In the genomic region with DNA sequence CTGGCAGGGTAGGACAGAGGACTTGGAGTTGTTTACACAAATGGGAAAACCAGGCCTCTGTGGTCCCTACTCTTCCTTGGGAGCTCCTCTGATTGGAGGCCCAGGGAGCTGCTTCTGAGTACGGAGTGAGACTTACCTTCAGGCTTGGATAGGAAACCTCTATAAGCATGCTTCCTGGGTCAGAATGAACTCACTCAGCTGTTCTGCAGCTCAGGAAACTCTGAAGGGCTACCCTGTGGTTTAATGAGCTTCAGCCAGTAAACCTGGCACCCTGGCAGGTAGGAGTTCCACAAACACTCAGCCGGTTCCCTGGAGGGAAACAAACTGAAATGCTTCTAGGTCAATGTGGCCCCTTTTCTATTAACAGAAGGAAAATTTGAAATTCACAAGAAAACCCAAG, we compare ENCODE assay signal across 24 cellular contexts. TPM values are rescaled to one million over a fixed set of nuclear protein-coding genes. Genes with fewer than 3 reads are reported as not detected.
DNase-seq lines count a peak whose midpoint lies in the region; ATAC-seq and TF ChIP-seq lines count a peak whose summit lies in the region.
"Had no signal": no experiment of that assay in that cellular context is flagged by ENCODE, and none has a peak within 500 bp of the region (broad histone marks: within the 10 kb centered on the region; RNA-seq: fewer than 3 reads in every experiment).

No MANE protein-coding gene starts in this region.

- no peaks in the 10 kb centered on the region for H3K27me3 Mint-ChIP-seq in progenitor cell of endocrine pancreas
- H3K27me3 Mint-ChIP-seq in natural killer cell treated with Interleukin-12 subunit alpha and Interleukin-12 subunit beta and Interleukin-15 and Interleukin-18, amount 100 ng/mL, for 72 hours = peaks cover 7 to 28% of the 10 kb centered on the region in 2 donors

- no peaks in the 10 kb centered on the region for H3K36me3 ChIP-seq in HEK293 (ENCODE audit: control insufficient read depth in 2 of 2, insufficient read depth in 1 of 2, low read length in 2 of 2)
- H3K36me3 ChIP-seq in gastrocnemius medialis = no peaks in the 10 kb centered on the region
- H3K36me3 ChIP-seq: BE2C; BLaER1 treated with 17β-estradiol and CSF1 and Interleukin-3, amounts not matched to agents 10 nM and 100 nM had no signal

- H3K27me3 ChIP-seq in gastrocnemius medialis = no peaks in the 10 kb centered on the region
- H3K27me3 ChIP-seq: BE2C had no signal

- TF ChIP-seq CTCF in HEK293 (tag by site-specific recombination; IDR thresholded peaks at IDR 0.05) (no peak), progenitor cell of endocrine pancreas (IDR thresholded peaks at IDR 0.05; ENCODE audit: unreplicated experiment) (no peak), gastrocnemius medialis (IDR thresholded peaks at IDR 0.05 in 4 of 5, conservative IDR thresholded peaks at IDR 0.05 in 1 of 5) (no peak)

- peak overlapping the region; percentile 16 for H3K27ac Mint-ChIP-seq in progenitor cell of endocrine pancreas
- no peak overlapping the region for H3K27ac Mint-ChIP-seq in natural killer cell treated with Interleukin-12 subunit alpha and Interleukin-12 subunit beta and Interleukin-15 and Interleukin-18, amount 100 ng/mL, for 72 hours
- H3K27ac Mint-ChIP-seq: CD4-positive, alpha-beta memory T cell had no signal

- no peak overlapping the region for H3K27ac ChIP-seq in HEK293 (ENCODE audit: extremely low read depth, low read depth, low read length)
- no peak overlapping the region for H3K27ac ChIP-seq in gastrocnemius medialis
- H3K27ac ChIP-seq: 22Rv1; BLaER1 treated with 17β-estradiol and CSF1 and Interleukin-3, amounts not matched to agents 10 nM and 100 nM; GM23248 had no signal

- no peaks in the 10 kb centered on the region for H3K9me3 ChIP-seq in HEK293 (ENCODE audit: control insufficient read depth, insufficient read depth, low read depth, low read length)
- H3K9me3 ChIP-seq in gastrocnemius medialis = no peaks in the 10 kb centered on the region
- H3K9me3 ChIP-seq: BE2C; BLaER1 treated with 17β-estradiol and CSF1 and Interleukin-3, amounts not matched to agents 10 nM and 100 nM had no signal

- no peak for TF ChIP-seq POLR2A in gastrocnemius medialis (IDR thresholded peaks at IDR 0.05)

- DNase-seq in NCI-H345 (lab: John Stamatoyannopoulos, UW) = peak; percentile 32
- DNase-seq in NCI-H345 treated with DMSO at 0.1 percent for 48 hours (lab: John Stamatoyannopoulos, UW; ENCODE audit: unreplicated experiment) = no peak
- peak; percentile 33 for DNase-seq in islet precursor cell
- DNase-seq in progenitor cell of endocrine pancreas (ENCODE audit: low spot score, unreplicated experiment) = no peak
- DNase-seq in gastrocnemius medialis = no peak
- DNase-seq in DMS79 (lab: John Stamatoyannopoulos, UW) = no peak
- DNase-seq in natural killer cell treated with Interleukin-12 subunit alpha and Interleukin-12 subunit beta and Interleukin-15 and Interleukin-18, amount 100 ng/mL, for 72 hours (ENCODE audit: low spot score) = no peak
- DNase-seq: ACHN; AML-193; BE2C; Calu3; CD4-positive, alpha-beta memory T cell; COR-L47; DMS53; DND-41; GDM1; GM23248; H7; HCEC 1CT had no signal

- H3K4me1 ChIP-seq in HEK293 (ENCODE audit: control insufficient read depth, insufficient read depth, low read length) = no peaks in the 10 kb centered on the region
- no peaks in the 10 kb centered on the region for H3K4me1 ChIP-seq in gastrocnemius medialis
- H3K4me1 ChIP-seq: BE2C; BLaER1 treated with 17β-estradiol and CSF1 and Interleukin-3, amounts not matched to agents 10 nM and 100 nM had no signal

- H3K4me1 Mint-ChIP-seq in progenitor cell of endocrine pancreas (ENCODE audit: low read depth) = peaks cover 30% of the 10 kb centered on the region
- no peaks in the 10 kb centered on the region for H3K4me1 Mint-ChIP-seq in natural killer cell treated with Interleukin-12 subunit alpha and Interleukin-12 subunit beta and Interleukin-15 and Interleukin-18, amount 100 ng/mL, for 72 hours (ENCODE audit: low read depth in 2 of 2)
- H3K4me1 Mint-ChIP-seq: CD4-positive, alpha-beta memory T cell had no signal

- no peak overlapping the region for H3K4me3 Mint-ChIP-seq in progenitor cell of endocrine pancreas (ENCODE audit: low read depth)
- H3K4me3 Mint-ChIP-seq in natural killer cell treated with Interleukin-12 subunit alpha and Interleukin-12 subunit beta and Interleukin-15 and Interleukin-18, amount 100 ng/mL, for 72 hours = no peak overlapping the region
- H3K4me3 Mint-ChIP-seq: CD4-positive, alpha-beta memory T cell had no signal

- CTCF ChIA-PET in HEK293 (lab: Yijun Ruan, JAX) = no interaction called here

- H3K4me3 ChIP-seq in HEK293 (ENCODE audit: low read depth, low read length) = no peak overlapping the region
- H3K4me3 ChIP-seq in gastrocnemius medialis = no peak overlapping the region
- H3K4me3 ChIP-seq: BLaER1 treated with 17β-estradiol and CSF1 and Interleukin-3, amounts not matched to agents 10 nM and 100 nM; GM12878; GM23248 had no signal

- POLR2A ChIA-PET in HEK293 (lab: Yijun Ruan, JAX) = no interaction called here

- in situ Hi-C loops in gastrocnemius medialis (cut with MboI; ENCODE audit: low sequenced_read_pairs in 4 of 4) = no loop called here

- no peaks in the 10 kb centered on the region for H3K9me3 Mint-ChIP-seq in progenitor cell of endocrine pancreas (ENCODE audit: low read depth)
- no peaks in the 10 kb centered on the region for H3K9me3 Mint-ChIP-seq in natural killer cell treated with Interleukin-12 subunit alpha and Interleukin-12 subunit beta and Interleukin-15 and Interleukin-18, amount 100 ng/mL, for 72 hours
- H3K9me3 Mint-ChIP-seq: CD4-positive, alpha-beta memory T cell had no signal

- no peak for ATAC-seq in gastrocnemius medialis
- ATAC-seq in natural killer cell treated with Interleukin-12 subunit alpha and Interleukin-12 subunit beta and Interleukin-15 and Interleukin-18, amount 100 ng/mL, for 72 hours = no peak
- ATAC-seq: GM12878 had no signal

- intact Hi-C loops in gastrocnemius medialis (cut with DNase I; ENCODE audit: low total_unique reads) = no loop called here

- no peaks in the 10 kb centered on the region for H3K36me3 Mint-ChIP-seq in progenitor cell of endocrine pancreas (ENCODE audit: insufficient read depth)
- H3K36me3 Mint-ChIP-seq in natural killer cell treated with Interleukin-12 subunit alpha and Interleukin-12 subunit beta and Interleukin-15 and Interleukin-18, amount 100 ng/mL, for 72 hours = no peaks in the 10 kb centered on the region
- H3K36me3 Mint-ChIP-seq: CD4-positive, alpha-beta memory T cell had no signal

TF ChIP-seq in HEK293, 187 proteins besides CTCF, POLR2A, EP300 and RAD21:
- TF ChIP-seq OVOL3 (tag by site-specific recombination; IDR thresholded peaks at IDR 0.05) (no peak), ZIC2 (tag by site-specific recombination; IDR thresholded peaks at IDR 0.05) (peak; percentile 79)

RNA-seq across cellular contexts. Expression of gene TFDP3, which starts 51.0 kb away (rescaled TPM):
- not detected in 2 replicates for total RNA-seq in progenitor cell of endocrine pancreas
- not detected for total RNA-seq in gastrocnemius medialis
- total RNA-seq in natural killer cell treated with Interleukin-12 subunit alpha and Interleukin-12 subunit beta and Interleukin-15 and Interleukin-18, amount 100 ng/mL, for 72 hours = not detected
- total RNA-seq: Calu3; CD4-positive, alpha-beta memory T cell; GM12878; GM23248; H1; H7 had no signal

Comparison
In these comparisons a context has a peak if more than half of its experiments do, and no peak if none do; other contexts are left out.
1. DNase-seq: peak in NCI-H345 (single experiment) and islet precursor cell (single experiment); none in NCI-H345 treated with DMSO at 0.1 percent for 48 hours (single experiment), progenitor cell of endocrine pancreas (single experiment), gastrocnemius medialis (0 of 2), DMS79 (single experiment) and natural killer cell treated with Interleukin-12 subunit alpha and Interleukin-12 subunit beta and Interleukin-15 and Interleukin-18, amount 100 ng/mL, for 72 hours (single experiment).